8 cellular contexts compared by ENCODE assay signal in the genomic region with DNA sequence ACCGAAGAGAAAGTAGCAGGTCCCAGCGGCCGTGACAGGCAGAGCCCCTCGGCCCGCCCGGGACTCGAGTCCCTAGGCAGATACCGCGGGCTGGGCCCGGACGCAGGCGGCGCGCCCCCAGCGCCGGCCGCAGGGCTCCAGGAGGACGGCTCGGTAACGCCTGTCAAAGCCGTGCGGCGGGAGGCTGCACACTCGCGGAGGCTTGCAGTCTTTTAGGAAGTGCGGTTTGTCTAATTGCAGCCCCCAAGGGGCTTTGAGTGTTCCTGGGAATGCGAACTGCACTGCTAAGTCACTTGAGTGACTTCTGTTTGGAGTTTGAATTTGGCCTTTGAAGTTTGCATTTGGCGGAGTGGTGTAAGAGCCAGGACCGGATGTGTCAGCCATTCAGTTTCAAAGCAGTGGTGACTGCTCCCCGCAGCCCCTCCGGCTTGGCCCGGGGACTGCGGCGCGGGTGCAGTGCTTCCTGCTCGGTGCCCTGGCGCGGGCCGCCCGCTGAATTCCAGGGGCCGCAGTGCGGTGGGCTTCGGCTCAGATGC. TPM values are rescaled to one million over a fixed set of nuclear protein-coding genes. Genes with fewer than 3 reads are reported as not detected.
A peak's percentile ranks its signal among the peaks of the same experiment; 100 is the strongest.
DNase-seq lines count a peak whose midpoint lies in the region; ATAC-seq, FAIRE-seq and TF ChIP-seq lines count a peak whose summit lies in the region.

No MANE protein-coding gene starts in this region.

- no peaks in the 10 kb centered on the region for H3K36me3 ChIP-seq in kidney epithelial cell (ENCODE audit: control insufficient read depth, insufficient read depth, low read length)

- no peaks in the 10 kb centered on the region for H3K9me3 Mint-ChIP-seq in central memory CD8-positive, alpha-beta T cell

- peaks cover 36% of the 10 kb centered on the region for H3K4me1 Mint-ChIP-seq in central memory CD8-positive, alpha-beta T cell

- TF ChIP-seq CTCF in LNCaP clone FGC (IDR thresholded peaks at IDR 0.05; ENCODE audit: control insufficient read depth, extremely low read depth, insufficient read depth) (no peak), WI38 (IDR thresholded peaks at IDR 0.05; ENCODE audit: low read depth, low read length) (no peak), kidney epithelial cell (IDR thresholded peaks at IDR 0.05; ENCODE audit: insufficient read depth, low read length, poor library complexity, severe bottlenecking) (no peak)

- H3K36me3 Mint-ChIP-seq in central memory CD8-positive, alpha-beta T cell (ENCODE audit: insufficient read depth), result peaks cover 16% of the 10 kb centered on the region

- peak; percentile 24 for ATAC-seq in central memory CD8-positive, alpha-beta T cell (replicated peaks; ENCODE audit: extremely low read depth, poor library complexity, severe bottlenecking)

- H3K27ac Mint-ChIP-seq in central memory CD8-positive, alpha-beta T cell (ENCODE audit: low read depth), result peak overlapping the region; percentile 91

- H3K4me3 ChIP-seq in LNCaP clone FGC (ENCODE audit: low read depth, low read length) (peak overlapping the region; percentile 83), WI38 (ENCODE audit: low read depth, low read length) (peak overlapping the region; percentile 86), kidney epithelial cell (ENCODE audit: low read depth, low read length) (peak overlapping the region; percentile 93)

- no peak for TF ChIP-seq POLR2A in H54 (IDR thresholded peaks at IDR 0.05; ENCODE audit: low read depth, low read length)

- DNase-seq in NCI-H1417 (lab: John Stamatoyannopoulos, UW) (peak; percentile 46 to 70 (median 69)), NCI-H1417 treated with DMSO at 0.1 percent for 48 hours (lab: John Stamatoyannopoulos, UW) (no peak), H54 (ENCODE audit: insufficient read length, low spot score) (peak; percentile 50), LNCaP clone FGC (ENCODE audit: low read depth) (no peak), kidney epithelial cell (ENCODE audit: low read depth) (no peak)
- peak; percentile 30 to 36 for DNase-seq in central memory CD8-positive, alpha-beta T cell (ENCODE audit: low spot score in 2 of 2)
- peak; percentile 19 to 42 (median 36) for DNase-seq in stimulated activated CD4-positive, alpha-beta T cell treated with anti-CD3 and anti-CD28 coated beads, Interleukin-1b, Interleukin-23, amount 100 ng/mL, for 24 hours (ENCODE audit: low read depth in 4 of 4, low spot score in 1 of 4)

- no peaks in the 10 kb centered on the region for H3K27me3 Mint-ChIP-seq in central memory CD8-positive, alpha-beta T cell

- no peaks in the 10 kb centered on the region for H3K27me3 ChIP-seq in kidney epithelial cell (ENCODE audit: control insufficient read depth, insufficient read depth, low read length)

- H3K4me3 Mint-ChIP-seq in central memory CD8-positive, alpha-beta T cell, result peak overlapping the region; percentile 91

- no peak for FAIRE-seq in H54 (lab: Jason Lieb, UNC)

RNA-seq across cellular contexts. Expression of a gene that starts 1.3 kb away (rescaled TPM):
- 21.3 and 21.4 TPM in 2 replicates for total RNA-seq in kidney epithelial cell

Comparison
In these comparisons a context has a peak if more than half of its experiments do, and no peak if none do; other contexts are left out.
1. DNase-seq: peak in NCI-H1417 (3 of 3), H54 (single experiment), central memory CD8-positive, alpha-beta T cell (2 of 2) and stimulated activated CD4-positive, alpha-beta T cell treated with anti-CD3 and anti-CD28 coated beads, Interleukin-1b, Interleukin-23, amount 100 ng/mL, for 24 hours (4 of 4); none in NCI-H1417 treated with DMSO at 0.1 percent for 48 hours (single experiment), LNCaP clone FGC (single experiment) and kidney epithelial cell (single experiment).
2. Peak in every context shown above with its lines, with median percentiles within 50 percentile points of each other: H3K4me3 ChIP-seq.